ENCODE assay signal across 14 cellular contexts in the genomic region with DNA sequence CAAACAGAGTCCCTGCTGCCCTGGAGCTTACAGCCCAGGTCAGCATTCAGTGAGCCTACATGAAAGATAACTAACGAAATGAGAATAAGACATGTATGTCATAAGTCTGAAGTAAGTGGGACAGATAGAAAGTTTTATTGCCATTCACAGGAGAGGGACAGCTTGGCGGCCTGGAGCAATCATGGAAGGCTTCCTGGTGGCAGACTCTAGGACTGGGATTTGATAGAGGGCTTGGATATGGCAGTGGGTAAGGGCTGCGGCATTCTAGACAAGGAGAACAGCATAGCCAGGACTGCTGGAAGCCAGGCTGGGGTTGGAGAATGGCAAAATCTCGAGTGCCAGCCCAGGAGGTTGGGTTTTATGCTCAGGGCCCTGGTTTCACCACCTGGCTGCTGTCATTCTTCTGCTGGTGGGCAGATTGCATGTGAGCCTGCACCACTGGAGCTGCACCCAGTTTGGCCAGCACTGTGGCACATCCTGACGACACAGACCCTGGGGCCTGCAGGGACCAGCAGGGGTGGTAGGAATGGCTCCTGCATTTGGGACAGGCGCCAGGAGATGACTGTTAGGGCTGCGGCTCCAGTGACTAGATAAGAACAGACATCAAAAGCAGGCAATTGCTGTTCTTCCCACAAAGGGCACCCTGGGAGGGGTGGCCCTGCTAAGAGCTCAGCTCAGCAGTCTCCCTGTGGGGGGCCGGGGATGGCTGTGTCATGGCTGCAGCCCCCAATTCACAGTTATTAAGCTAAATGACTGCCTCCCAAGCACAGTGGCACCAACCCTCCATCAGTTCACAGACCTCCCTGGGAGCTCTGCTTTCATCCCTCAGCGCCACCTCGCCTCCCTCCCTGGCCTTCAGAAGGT.
DNase-seq lines count a peak whose midpoint lies in the region; TF ChIP-seq lines count a peak whose summit lies in the region.
"Had no signal": no experiment of that assay in that cellular context is flagged by ENCODE, and none has a peak within 500 bp of the region (broad histone marks: within the 10 kb centered on the region; RNA-seq: fewer than 3 reads in every experiment).

No MANE protein-coding gene starts in this region.

- intact Hi-C loops in cardiac septum (cut with DNase I), result no loop called here

- H3K4me3 ChIP-seq in GM23248 (no peak overlapping the region), brain microvascular endothelial cell (ENCODE audit: low read depth, low read length) (no peak overlapping the region), neural progenitor cell (no peak overlapping the region)
- H3K4me3 ChIP-seq: skin epidermis had no signal

- H3K4me1 Mint-ChIP-seq in neural progenitor cell, result peaks cover 3% of the 10 kb centered on the region
- H3K4me1 Mint-ChIP-seq: activated naive CD8-positive, alpha-beta T cell treated with anti-CD3 and anti-CD28 coated beads, Interleukin-2, amount 50 U/mL, for 24 hours had no signal

- H3K9me2 ChIP-seq in GM23248 (ENCODE audit: insufficient read depth), result no peaks in the 10 kb centered on the region

- no peaks in the 10 kb centered on the region for H3K27me3 ChIP-seq in GM23248 (replicated peaks; ENCODE audit: insufficient read depth)
- H3K27me3 ChIP-seq in brain microvascular endothelial cell (replicated peaks), result no peaks in the 10 kb centered on the region
- H3K27me3 ChIP-seq in neural progenitor cell, result no peaks in the 10 kb centered on the region

- no peaks in the 10 kb centered on the region for H3K36me3 Mint-ChIP-seq in neural progenitor cell

- H3K27ac Mint-ChIP-seq in neural progenitor cell, result no peak overlapping the region
- H3K27ac Mint-ChIP-seq: activated naive CD8-positive, alpha-beta T cell treated with anti-CD3 and anti-CD28 coated beads, Interleukin-2, amount 50 U/mL, for 24 hours had no signal

- H3K9ac ChIP-seq in GM23248 (no peak overlapping the region), neural progenitor cell (no peak overlapping the region)

- peaks cover 8% of the 10 kb centered on the region for H3K27me3 Mint-ChIP-seq in neural progenitor cell (ENCODE audit: insufficient read depth, low read depth)

- H3K4me2 ChIP-seq in GM23248 (ENCODE audit: unreplicated experiment) (no peak overlapping the region), neural progenitor cell (no peak overlapping the region)

- 77 to 87% methylated on average over 10 of the region's 10 CpGs for WGBS in GM23248 (ENCODE audit: low coverage in 1 of 2, low lambda C conversion rate in 2 of 2, missing lambda C conversion rate in 2 of 2), 2 experiments

- peak overlapping the region; percentile 34 for H3K4me3 Mint-ChIP-seq in neural progenitor cell
- H3K4me3 Mint-ChIP-seq: activated naive CD8-positive, alpha-beta T cell treated with anti-CD3 and anti-CD28 coated beads, Interleukin-2, amount 50 U/mL, for 24 hours had no signal

- in situ Hi-C loops in GM23248 (cut with MboI), result no loop called here
- in situ Hi-C loops in brain microvascular endothelial cell (cut with HindIII; ENCODE audit: low pct_ligation_motif_present, low sequenced_read_pairs), result no loop called here

- TF ChIP-seq CTCF in brain microvascular endothelial cell (IDR thresholded peaks at IDR 0.05; ENCODE audit: low read depth, low read length, missing control alignments) (no peak), neural progenitor cell (IDR thresholded peaks at IDR 0.05) (no peak)

- H3K79me2 ChIP-seq in GM23248 (ENCODE audit: insufficient read depth), result no peaks in the 10 kb centered on the region
- H3K79me2 ChIP-seq in neural progenitor cell (ENCODE audit: low read depth), result no peaks in the 10 kb centered on the region

- no peak overlapping the region for H2AFZ ChIP-seq in GM23248
- H2AFZ ChIP-seq in neural progenitor cell (replicated peaks), result no peak overlapping the region

- H3K27ac ChIP-seq in GM23248 (no peak overlapping the region), brain microvascular endothelial cell (no peak overlapping the region), neural progenitor cell (no peak overlapping the region)

- peaks cover 15% of the 10 kb centered on the region for H3K9me3 Mint-ChIP-seq in neural progenitor cell

- peak; percentile 60 for DNase-seq in GM23248
- peak; percentile 39 for DNase-seq in NCI-H226
- DNase-seq in brain microvascular endothelial cell, result peak; percentile 48
- DNase-seq in neural progenitor cell (ENCODE audit: low spot score), result no peak
- DNase-seq in activated CD4-positive, alpha-beta T cell treated with anti-CD3 and anti-CD28 coated beads for 48 hours, result no peak
- no peak for DNase-seq in SHP77 (lab: John Stamatoyannopoulos, UW)
- no peak for DNase-seq in cardiac septum (ENCODE audit: low spot score)
- DNase-seq: activated CD4-positive, alpha-beta T cell treated with anti-CD3 and anti-CD28 coated beads for 4 hours; activated naive CD8-positive, alpha-beta T cell treated with anti-CD3 and anti-CD28 coated beads, Interleukin-2, amount 50 U/mL, for 24 hours; activated T-cell treated with anti-CD3 and anti-CD28 coated beads, Interleukin-2, amount 50 U/mL, for 1 hour; MM.1S; occipital lobe; T-helper 1 cell had no signal

- no peaks in the 10 kb centered on the region for H3F3A ChIP-seq in GM23248 (ENCODE audit: insufficient read depth)
- H3F3A ChIP-seq in neural progenitor cell (ENCODE audit: low read depth), result no peaks in the 10 kb centered on the region

- H3K9me3 ChIP-seq in GM23248 (ENCODE audit: low read depth) (no peaks in the 10 kb centered on the region), neural progenitor cell (ENCODE audit: low read depth) (no peaks in the 10 kb centered on the region)

- H4K20me1 ChIP-seq in GM23248 (ENCODE audit: insufficient read depth), result no peaks in the 10 kb centered on the region
- no peaks in the 10 kb centered on the region for H4K20me1 ChIP-seq in neural progenitor cell (ENCODE audit: low read depth)

- H3K36me3 ChIP-seq in GM23248 (ENCODE audit: low read depth) (no peaks in the 10 kb centered on the region), brain microvascular endothelial cell (replicated peaks) (no peaks in the 10 kb centered on the region), neural progenitor cell (no peaks in the 10 kb centered on the region)

- 0 out of 2 replicates have a peak, but pooled peaks cover 7% of the 10 kb centered on the region for H3K4me1 ChIP-seq in GM23248 (ENCODE audit: insufficient read depth)
- peaks cover 15% of the 10 kb centered on the region for H3K4me1 ChIP-seq in neural progenitor cell

Comparison
In these comparisons a context has a peak if more than half of its experiments do, and no peak if none do; other contexts are left out.
1. DNase-seq: peak in GM23248 (single experiment), NCI-H226 (single experiment) and brain microvascular endothelial cell (single experiment); none in neural progenitor cell (single experiment), activated CD4-positive, alpha-beta T cell treated with anti-CD3 and anti-CD28 coated beads for 48 hours (single experiment), SHP77 (0 of 2) and cardiac septum (single experiment).